Comparison of ENCODE assay signal across 14 cellular contexts in genomic region chr6:13572240-13572639, GRCh38.
"Had no signal": no experiment of that assay in that cellular context is flagged by ENCODE, and none has a peak within 500 bp of the region (broad histone marks: within the 10 kb centered on the region; RNA-seq: fewer than 3 reads in every experiment).

No MANE protein-coding gene starts in this region.

- H3K9me3 ChIP-seq: ovary, stomach, thoracic aorta had no signal

- H3K27ac Mint-ChIP-seq: activated CD4-positive, alpha-beta memory T cell treated with anti-CD3 and anti-CD28 coated beads, Interleukin-2, amount 10 ng/mL, durations not matched to agents 7 days and 5 days; T-helper 2 cell treated with Interferon-gamma antibody and Interleukin-4, amounts not matched to agents 5 μg/mL and 100 μg/mL, for 36 hours had no signal

- H3K27ac ChIP-seq: ovary, stomach, thoracic aorta had no signal

- H3K36me3 ChIP-seq: ovary, stomach, thoracic aorta had no signal

- H3K27me3 ChIP-seq: dorsolateral prefrontal cortex, ovary, stomach had no signal

- H3K9me3 Mint-ChIP-seq: activated CD4-positive, alpha-beta memory T cell treated with anti-CD3 and anti-CD28 coated beads, Interleukin-2, amount 10 ng/mL, durations not matched to agents 7 days and 5 days; T-helper 2 cell treated with Interferon-gamma antibody and Interleukin-4, amounts not matched to agents 5 μg/mL and 100 μg/mL, for 36 hours had no signal

- H3K4me3 ChIP-seq: lung, ovary, stomach, thoracic aorta had no signal

- DNase-seq: activated CD4-positive, alpha-beta memory T cell treated with anti-CD3 and anti-CD28 coated beads, Interleukin-2, amount 10 ng/mL, durations not matched to agents 7 days and 5 days; activated CD4-positive, CD25-positive, alpha-beta regulatory T cell treated with anti-CD3 and anti-CD28 coated beads, Interleukin-2, amount 50 U/mL, for 72 hours; activated naive CD4-positive, alpha-beta T cell treated with anti-CD3 and anti-CD28 coated beads, Interleukin-2, amount 50 U/mL, for 16 hours; amygdala; dorsolateral prefrontal cortex; hypothalamus; ovary; stimulated activated CD4-positive, alpha-beta T cell treated with anti-CD3 and anti-CD28 coated beads, Interleukin-15, amount 100 ng/mL, for 24 hours; stimulated activated CD4-positive, alpha-beta T cell treated with anti-CD3 and anti-CD28 coated beads, Interleukin-4, amount 100 ng/mL, for 24 hours; stomach had no signal

- ATAC-seq: esophagus mucosa had no signal
